Comparison of ENCODE assay signal across 14 cellular contexts in the genomic region with DNA sequence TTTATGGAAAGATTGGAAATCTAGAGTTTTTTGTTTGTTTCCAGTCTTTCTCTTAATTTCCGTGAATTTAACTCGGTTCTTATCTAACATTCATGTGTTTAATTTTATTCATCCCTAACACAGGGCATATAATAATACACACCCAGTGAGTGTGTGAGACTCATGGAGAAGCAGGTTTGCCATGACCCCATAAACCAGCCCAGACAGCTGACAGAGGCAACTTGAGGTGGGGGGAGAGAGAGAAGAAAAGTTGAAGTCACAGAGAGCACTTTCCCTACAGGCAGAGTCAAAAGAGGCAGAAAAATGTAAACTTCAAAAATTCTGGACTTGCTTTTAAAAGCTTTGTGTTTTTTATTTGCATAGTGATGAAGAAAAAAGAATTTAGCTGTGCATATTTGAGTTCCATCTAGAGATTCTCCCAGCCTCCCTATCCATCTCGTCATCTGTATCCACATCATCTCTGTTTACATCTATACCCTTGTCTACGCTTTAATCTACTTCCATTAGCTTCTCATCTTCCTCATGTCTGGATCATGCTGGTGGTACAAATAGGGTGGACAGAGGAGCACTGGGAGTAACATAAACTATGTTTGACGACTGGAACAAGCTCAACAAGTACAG.
DNase-seq lines count a peak whose midpoint lies in the region; ATAC-seq, FAIRE-seq and TF ChIP-seq lines count a peak whose summit lies in the region.
"Had no signal": no experiment of that assay in that cellular context is flagged by ENCODE, and none has a peak within 500 bp of the region (broad histone marks: within the 10 kb centered on the region; RNA-seq: fewer than 3 reads in every experiment).

No MANE protein-coding gene starts in this region.

- CTCF ChIA-PET in mammary epithelial cell (lab: Charles Lee; ENCODE audit: low non-redundant PET) = interaction anchor here (0.6 kb wide), 1 partner anchor 105 kb away, joined by 6 read pairs; no protein-coding TSS in a partner anchor
- CTCF ChIA-PET in CD4-positive, alpha-beta T cell (lab: Charles Lee) = interaction anchor here (3.1 kb wide), 1 partner anchor 105 kb away, joined by 9 read pairs; the partner anchor contains the start of gene VPS36

- H3K27me3 ChIP-seq in left ventricle myocardium inferior (ENCODE audit: low read depth) (no peaks in the 10 kb centered on the region), right atrium auricular region (no peaks in the 10 kb centered on the region), mammary epithelial cell (ENCODE audit: insufficient read depth, low read length) (no peaks in the 10 kb centered on the region), keratinocyte (ENCODE audit: control insufficient read depth, extremely low read depth, insufficient read depth, low read length) (no peaks in the 10 kb centered on the region), smooth muscle cell (ENCODE audit: low read depth) (no peaks in the 10 kb centered on the region)
- no peaks in the 10 kb centered on the region for H3K27me3 ChIP-seq in CD4-positive, alpha-beta T cell (ENCODE audit: control insufficient read depth, insufficient read depth, low read length)

- no peak for ATAC-seq in CD4-positive, alpha-beta T cell (ENCODE audit: poor library complexity)
- ATAC-seq: GM12878, Panc1 had no signal

- no peak overlapping the region for H3K27ac Mint-ChIP-seq in CD4-positive, alpha-beta T cell
- H3K27ac Mint-ChIP-seq: CD4-positive, alpha-beta memory T cell had no signal

- in situ Hi-C loops in mammary epithelial cell (cut with MboI; ENCODE audit: low sequenced_read_pairs in 2 of 2) = loop anchor here (5.0 to 10.0 kb wide), 2 partner anchors 99 to 107 kb away; partner anchors contain the start of gene VPS36 (in 1 of the 2)

- H4K20me1 ChIP-seq in mammary epithelial cell (ENCODE audit: insufficient read depth, low read length) = no peaks in the 10 kb centered on the region
- no peaks in the 10 kb centered on the region for H4K20me1 ChIP-seq in keratinocyte (ENCODE audit: control insufficient read depth, extremely low read depth, insufficient read depth, low read length)
- H4K20me1 ChIP-seq in smooth muscle cell (ENCODE audit: low read depth) = no peaks in the 10 kb centered on the region

- peak; percentile 72 for FAIRE-seq in keratinocyte (lab: Jason Lieb, UNC)
- FAIRE-seq: GM12878 had no signal

- dilution Hi-C loops in mammary epithelial cell (cut with HindIII; ENCODE audit: low sequenced_read_pairs) (no loop called here), keratinocyte (cut with MboI; ENCODE audit: extremely low pct_ligation_motif_present, low sequenced_read_pairs) (no loop called here)

- H3K9ac ChIP-seq in mammary epithelial cell (ENCODE audit: insufficient read depth, low read length) (no peak overlapping the region), keratinocyte (ENCODE audit: control insufficient read depth, extremely low read depth, insufficient read depth, low read length) (peak overlapping the region; percentile 22), smooth muscle cell (ENCODE audit: low read depth) (no peak overlapping the region)

- H3K9me3 ChIP-seq in left ventricle myocardium inferior (replicated peaks) = no peaks in the 10 kb centered on the region
- H3K9me3 ChIP-seq in right atrium auricular region = no peaks in the 10 kb centered on the region
- no peaks in the 10 kb centered on the region for H3K9me3 ChIP-seq in mammary epithelial cell (replicated peaks; ENCODE audit: insufficient read depth, low read length)
- no peaks in the 10 kb centered on the region for H3K9me3 ChIP-seq in keratinocyte (ENCODE audit: control insufficient read depth, low read depth, low read length)
- no peaks in the 10 kb centered on the region for H3K9me3 ChIP-seq in smooth muscle cell (replicated peaks; ENCODE audit: low read depth)
- H3K9me3 ChIP-seq in CD4-positive, alpha-beta T cell (ENCODE audit: control insufficient read depth, low read length) = no peaks in the 10 kb centered on the region

- no peak for TF ChIP-seq CTCF in left ventricle myocardium inferior (IDR thresholded peaks at IDR 0.05; ENCODE audit: borderline replicate concordance)
- no peak for TF ChIP-seq CTCF in right atrium auricular region (IDR thresholded peaks at IDR 0.05)
- TF ChIP-seq CTCF in mammary epithelial cell (conservative IDR thresholded peaks at IDR 0.05 in 1 of 2, IDR thresholded peaks at IDR 0.05 in 1 of 2; ENCODE audit: extremely low read depth in 1 of 2, insufficient read depth in 1 of 2, low read depth in 1 of 2, low read length in 2 of 2) = no peak
- TF ChIP-seq CTCF in keratinocyte (optimal IDR thresholded peaks at IDR 0.05 in 1 of 3, IDR thresholded peaks at IDR 0.05 in 1 of 3, conservative IDR thresholded peaks at IDR 0.05 in 1 of 3; ENCODE audit: extremely low read depth in 1 of 3, insufficient read depth in 2 of 3, low read length in 3 of 3) = no peak
- TF ChIP-seq CTCF in smooth muscle cell (IDR thresholded peaks at IDR 0.05; ENCODE audit: borderline replicate concordance, insufficient read depth, poor library complexity, severe bottlenecking) = no peak
- no peak for TF ChIP-seq CTCF in CD4-positive, alpha-beta T cell (IDR thresholded peaks at IDR 0.05)

- no peak overlapping the region for H3K4me3 Mint-ChIP-seq in CD4-positive, alpha-beta T cell
- H3K4me3 Mint-ChIP-seq: CD4-positive, alpha-beta memory T cell had no signal

- H3K4me2 ChIP-seq in mammary epithelial cell (ENCODE audit: insufficient read depth, low read depth, low read length) (no peak overlapping the region), keratinocyte (ENCODE audit: control insufficient read depth, extremely low read depth, insufficient read depth, low read depth, low read length) (peak overlapping the region; percentile 82), smooth muscle cell (peak overlapping the region; percentile 32)

- H2AFZ ChIP-seq in mammary epithelial cell (ENCODE audit: low read depth, low read length) (peak overlapping the region; percentile 20), keratinocyte (ENCODE audit: control insufficient read depth, low read length) (peak overlapping the region; percentile 80), smooth muscle cell (ENCODE audit: low read depth) (peak overlapping the region; percentile 83)

- H3K27ac ChIP-seq in left ventricle myocardium inferior (replicated peaks) (peak overlapping the region; percentile 71), right atrium auricular region (no peak overlapping the region), mammary epithelial cell (ENCODE audit: insufficient read depth, low read depth, low read length) (no peak overlapping the region), keratinocyte (ENCODE audit: control insufficient read depth, insufficient read depth, low read length) (peak overlapping the region; percentile 72), smooth muscle cell (ENCODE audit: low read depth) (peak overlapping the region; percentile 69)
- no peak overlapping the region for H3K27ac ChIP-seq in CD4-positive, alpha-beta T cell (ENCODE audit: low read depth, low read length)

- no TSS peak for BruUV-seq in mammary epithelial cell (replicated peaks; lab: Mats Ljungman, UMichigan)

- WGBS in mammary epithelial cell (ENCODE audit: low coverage, missing lambda C conversion rate) = 96% methylated on average over 5 of the region's 5 CpGs
- 83% methylated on average over 5 of the region's 5 CpGs for WGBS in smooth muscle cell (ENCODE audit: low lambda C conversion rate)

- H3K9me3 Mint-ChIP-seq in CD4-positive, alpha-beta T cell = no peaks in the 10 kb centered on the region

- H3K79me2 ChIP-seq in mammary epithelial cell (ENCODE audit: insufficient read depth, low read length) (no peaks in the 10 kb centered on the region), keratinocyte (ENCODE audit: control insufficient read depth, insufficient read depth, low read length) (no peaks in the 10 kb centered on the region), smooth muscle cell (ENCODE audit: low read depth) (no peaks in the 10 kb centered on the region)

- no peaks in the 10 kb centered on the region for H3K4me1 ChIP-seq in left ventricle myocardium inferior
- H3K4me1 ChIP-seq in right atrium auricular region = no peaks in the 10 kb centered on the region
- H3K4me1 ChIP-seq in mammary epithelial cell (ENCODE audit: insufficient read depth, low read length) = peaks cover 53% of the 10 kb centered on the region
- H3K4me1 ChIP-seq in keratinocyte (ENCODE audit: control insufficient read depth, extremely low read depth, insufficient read depth, low read length) = peaks cover 36% of the 10 kb centered on the region
- peaks cover 6% of the 10 kb centered on the region for H3K4me1 ChIP-seq in smooth muscle cell (ENCODE audit: low read depth)

- H3K4me1 Mint-ChIP-seq in CD4-positive, alpha-beta T cell (ENCODE audit: low read depth) = no peaks in the 10 kb centered on the region
- H3K4me1 Mint-ChIP-seq: CD4-positive, alpha-beta memory T cell had no signal

- POLR2A ChIA-PET in CD4-positive, alpha-beta T cell (lab: Charles Lee) = no interaction called here

- intact Hi-C loops in left ventricle myocardium inferior (cut with micrococcal nuclease) = no loop called here
- intact Hi-C loops in mammary epithelial cell (cut with micrococcal nuclease) = loop anchor here (10.0 kb wide), 1 partner anchor 249 kb away; no protein-coding TSS in a partner anchor
- intact Hi-C loops in CD4-positive, alpha-beta T cell (cut with DNase I, micrococcal nuclease) = no loop called here

- H3K36me3 Mint-ChIP-seq in CD4-positive, alpha-beta T cell (ENCODE audit: low read depth) = no peaks in the 10 kb centered on the region
- H3K36me3 Mint-ChIP-seq: CD4-positive, alpha-beta memory T cell had no signal

- H3K36me3 ChIP-seq in left ventricle myocardium inferior (no peaks in the 10 kb centered on the region), right atrium auricular region (no peaks in the 10 kb centered on the region), mammary epithelial cell (ENCODE audit: insufficient read depth, low read length) (no peaks in the 10 kb centered on the region), keratinocyte (ENCODE audit: control insufficient read depth in 2 of 2, extremely low read depth in 1 of 2, insufficient read depth in 2 of 2, low read length in 2 of 2) (no peaks in the 10 kb centered on the region), smooth muscle cell (ENCODE audit: low read depth) (no peaks in the 10 kb centered on the region)

- H3K4me3 ChIP-seq in left ventricle myocardium inferior (no peak overlapping the region), right atrium auricular region (no peak overlapping the region), mammary epithelial cell (replicated peaks in 1 of 3; ENCODE audit: insufficient read depth in 1 of 3, low read depth in 2 of 3, low read length in 3 of 3) (no peak overlapping the region), keratinocyte (ENCODE audit: control insufficient read depth in 2 of 3, extremely low read depth in 1 of 3, insufficient read depth in 2 of 3, low read depth in 1 of 3, low read length in 3 of 3) (peak overlapping the region in 1 of 3 experiments; percentile 66), smooth muscle cell (no peak overlapping the region)
- H3K4me3 ChIP-seq: GM12878 had no signal

- no peak for DNase-seq in left ventricle myocardium inferior
- DNase-seq in right atrium auricular region (ENCODE audit: low spot score) = no peak
- no peak for DNase-seq in mammary epithelial cell
- DNase-seq in keratinocyte (ENCODE audit: low read depth, low spot score) = no peak
- DNase-seq in smooth muscle cell (lab: John Stamatoyannopoulos, UW; ENCODE audit: unreplicated experiment) = no peak
- DNase-seq in cerebellar cortex (ENCODE audit: low spot score) = no peak
- no peak for DNase-seq in glomerular visceral epithelial cell (ENCODE audit: extremely low spot score)
- DNase-seq in CD4-positive, alpha-beta T cell = no peak
- DNase-seq: CD4-positive, alpha-beta memory T cell; DMS153; NCI-H1105; NCI-H1694 had no signal

- H3K27me3 Mint-ChIP-seq in CD4-positive, alpha-beta T cell = peaks cover 6% of the 10 kb centered on the region

- peaks cover 15% of the 10 kb centered on the region for H3F3A ChIP-seq in smooth muscle cell (ENCODE audit: low read depth)

- H3K9me1 ChIP-seq in keratinocyte (ENCODE audit: control insufficient read depth, extremely low read depth, insufficient read depth, low read length) = no peaks in the 10 kb centered on the region

Comparison
In these comparisons a context has a peak if more than half of its experiments do, and no peak if none do; other contexts are left out.
1. H3K27ac ChIP-seq: peak in left ventricle myocardium inferior (single experiment), keratinocyte (single experiment) and smooth muscle cell (single experiment); none in right atrium auricular region (0 of 2), mammary epithelial cell (single experiment) and CD4-positive, alpha-beta T cell (single experiment).
2. H2AFZ ChIP-seq: peak in every context shown above with its lines; median percentile 83 in smooth muscle cell; 80 in keratinocyte; 20 in mammary epithelial cell.